Comparison of ENCODE assay signal across 19 cellular contexts in the genomic region with DNA sequence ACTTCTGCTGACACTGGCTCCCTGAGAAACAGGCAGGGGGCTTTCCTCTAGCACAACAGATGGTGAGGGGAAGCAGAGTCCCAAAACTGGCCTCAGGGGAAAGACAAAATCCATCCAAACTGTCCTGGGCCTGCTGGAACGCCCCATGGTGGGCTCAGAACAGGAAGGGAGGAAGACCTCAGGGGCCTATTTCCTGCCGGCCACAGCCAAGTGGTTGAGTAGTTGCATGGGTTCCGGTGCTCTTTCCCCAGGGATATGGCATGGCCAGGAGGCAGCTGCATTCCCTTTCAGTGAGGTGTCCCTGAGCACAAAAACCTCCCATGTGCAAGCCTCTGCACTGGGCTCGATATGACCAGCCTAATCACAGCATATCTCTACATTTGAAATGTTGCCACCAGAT.
DNase-seq lines count a peak whose midpoint lies in the region; ATAC-seq and TF ChIP-seq lines count a peak whose summit lies in the region.
"Had no signal": no experiment of that assay in that cellular context is flagged by ENCODE, and none has a peak within 500 bp of the region (broad histone marks: within the 10 kb centered on the region; RNA-seq: fewer than 3 reads in every experiment).

No MANE protein-coding gene starts in this region.

- no peak for ATAC-seq in GM19351 (IDR thresholded peaks at IDR 0.05; ENCODE audit: unreplicated experiment)
- ATAC-seq: HCT116 had no signal

- whole genome bisulfite sequencing in GM23248 (ENCODE audit: low coverage in 1 of 2, low lambda C conversion rate in 2 of 2, missing lambda C conversion rate in 2 of 2), 2 experiments: 78 to 84% methylated on average over 4 of the region's 4 CpGs

- H3K9ac ChIP-seq in GM23248: no peak overlapping the region

- no peak overlapping the region for H3K4me2 ChIP-seq in GM23248 (ENCODE audit: unreplicated experiment)

- DNase-seq in AG10803 (ENCODE audit: low read depth): peak; percentile 11
- peak; percentile 10 for DNase-seq in GM23248
- DNase-seq in SJCRH30: peak; percentile 14 to 26
- DNase-seq in fibroblast of pulmonary artery (ENCODE audit: low read depth): peak; percentile 31
- no peak for DNase-seq in NCI-H2196 (lab: John Stamatoyannopoulos, UW; ENCODE audit: unreplicated experiment)
- DNase-seq in NCI-H82 treated with DMSO at 0.1 percent for 48 hours (lab: John Stamatoyannopoulos, UW; ENCODE audit: unreplicated experiment): no peak
- no peak for DNase-seq in NCI-H1930 (lab: John Stamatoyannopoulos, UW)
- DNase-seq: DMS79 treated with DMSO at 0.1 percent for 48 hours; GDM1; GOT3; KBM-7; NCI-H1092; NCI-H146; NCI-H2081 treated with DMSO at 0.1 percent for 48 hours; NK-92 treated with Interleukin-12 subunit alpha and Interleukin-12 subunit beta, amount 100 ng/mL, for 24 hours; Right ventricle myocardium superior had no signal

- no peak overlapping the region for H3K27ac ChIP-seq in GM23248
- H3K27ac ChIP-seq in SJCRH30: no peak overlapping the region
- H3K27ac ChIP-seq: SK-N-MC had no signal

- no peaks in the 10 kb centered on the region for H3K79me2 ChIP-seq in GM23248 (ENCODE audit: insufficient read depth)

- in situ Hi-C loops in GM23248 (cut with MboI): no loop called here

- H2AFZ ChIP-seq in GM23248: no peak overlapping the region

- no peak overlapping the region for H3K4me3 ChIP-seq in AG10803 (ENCODE audit: low read length)
- H3K4me3 ChIP-seq in GM23248: no peak overlapping the region
- H3K4me3 ChIP-seq in SJCRH30: no peak overlapping the region
- H3K4me3 ChIP-seq in fibroblast of pulmonary artery (replicated peaks; ENCODE audit: low read depth, low read length): no peak overlapping the region
- H3K4me3 ChIP-seq: SK-N-MC had no signal

- H3K36me3 ChIP-seq in GM23248 (ENCODE audit: low read depth): no peaks in the 10 kb centered on the region
- H3K36me3 ChIP-seq in SJCRH30: no peaks in the 10 kb centered on the region

- H3F3A ChIP-seq in GM23248 (ENCODE audit: insufficient read depth): peaks cover 12% of the 10 kb centered on the region; the same call in 1 of the 2 replicates

- no peaks in the 10 kb centered on the region for H4K20me1 ChIP-seq in GM23248 (ENCODE audit: insufficient read depth)

- TF ChIP-seq CTCF in AG10803 (conservative IDR thresholded peaks at IDR 0.05; ENCODE audit: low read length): no peak
- no peak for TF ChIP-seq CTCF in fibroblast of pulmonary artery (IDR thresholded peaks at IDR 0.05; ENCODE audit: low read length, missing control alignments)

- H3K4me1 ChIP-seq in GM23248 (ENCODE audit: insufficient read depth) (peaks cover 4% of the 10 kb centered on the region; the same call in 1 of the 2 replicates), SJCRH30 (no peaks in the 10 kb centered on the region)

- H3K9me3 ChIP-seq in GM23248 (ENCODE audit: low read depth): no peaks in the 10 kb centered on the region
- no peaks in the 10 kb centered on the region for H3K9me3 ChIP-seq in SJCRH30 (replicated peaks)

- H3K27me3 ChIP-seq in GM23248 (replicated peaks; ENCODE audit: insufficient read depth) (no peaks in the 10 kb centered on the region; the same call in 1 of the 2 replicates), SJCRH30 (peaks cover 3% of the 10 kb centered on the region; the same call in 1 of the 2 replicates)

- H3K9me2 ChIP-seq in GM23248 (ENCODE audit: insufficient read depth): peaks cover 4% of the 10 kb centered on the region; the same call in 1 of the 2 replicates

Comparison
In these comparisons a context has a peak if more than half of its experiments do, and no peak if none do; other contexts are left out.
1. DNase-seq: peak in AG10803 (single experiment), GM23248 (single experiment), SJCRH30 (2 of 2) and fibroblast of pulmonary artery (single experiment); none in NCI-H2196 (single experiment), NCI-H82 treated with DMSO at 0.1 percent for 48 hours (single experiment) and NCI-H1930 (0 of 2).